Comparison of ENCODE assay signal across 29 cellular contexts in genomic region chr5:180349391-180349790, GRCh38. TPM values are rescaled to one million over a fixed set of nuclear protein-coding genes. Genes with fewer than 3 reads are reported as not detected.
"Had no signal": no experiment of that assay in that cellular context is flagged by ENCODE, and none has a peak within 500 bp of the region (broad histone marks: within the 10 kb centered on the region; RNA-seq: fewer than 3 reads in every experiment).

No MANE protein-coding gene starts in this region.

- H3K9ac ChIP-seq: parathyroid adenoma had no signal

- H3K36me3 Mint-ChIP-seq: immature natural killer cell; mesothelial cell of epicardium; natural killer cell treated with Interleukin-12 subunit alpha and Interleukin-12 subunit beta and Interleukin-15 and Interleukin-18, amount 100 ng/mL, for 72 hours; stimulated activated memory B cell treated with anti-CD40 and anti-IgM and Interleukin-4, amounts not matched to agents 10 μg/mL and 1 μg/mL and 100 μg/mL, for 72 hours; type B pancreatic cell had no signal

- H2AFZ ChIP-seq: parathyroid adenoma had no signal

- H3K27ac ChIP-seq: colonic mucosa, esophagus muscularis mucosa, foreskin keratinocyte, gastroesophageal sphincter, heart right ventricle, lower lobe of right lung, neutrophil, parathyroid adenoma, spleen, testis, tibial artery had no signal

- FAIRE-seq: endothelial cell of umbilical vein had no signal

- H3K4me3 ChIP-seq: colonic mucosa, gastroesophageal sphincter, heart right ventricle, lower lobe of right lung, mucosa of descending colon, spleen, testis, tibial artery had no signal

- ATAC-seq: foreskin keratinocyte; gastroesophageal sphincter; heart right ventricle; left ventricle myocardium superior; lower lobe of right lung; mucosa of descending colon; natural killer cell treated with Interleukin-12 subunit alpha and Interleukin-12 subunit beta and Interleukin-15 and Interleukin-18, amount 100 ng/mL, for 72 hours; sciatic nerve; stimulated activated memory B cell treated with anti-CD40 and anti-IgM and Interleukin-4, amounts not matched to agents 10 μg/mL and 1 μg/mL and 100 μg/mL, for 72 hours; stimulated activated naive CD8-positive, alpha-beta T cell treated with anti-CD3 and anti-CD28 coated beads, Interleukin-15, Interleukin-2, amounts not matched to agents 100 U/mL and 50 U/mL, for 24 hours had no signal

- H3K27me3 ChIP-seq: testis had no signal

- H3K9me3 Mint-ChIP-seq: dendritic cell treated with granulocyte-macrophage colony-stimulating factor and Interleukin-4, amounts not matched to agents 40 ng/mL and 50 ng/mL, for 4 days; mesothelial cell of epicardium; naive B cell; natural killer cell treated with Interleukin-12 subunit alpha and Interleukin-12 subunit beta and Interleukin-15 and Interleukin-18, amount 100 ng/mL, for 72 hours; neural crest cell; stimulated activated memory B cell treated with anti-CD40 and anti-IgM and Interleukin-4, amounts not matched to agents 10 μg/mL and 1 μg/mL and 100 μg/mL, for 72 hours; type B pancreatic cell had no signal

- H3K4me3 Mint-ChIP-seq: dendritic cell treated with granulocyte-macrophage colony-stimulating factor and Interleukin-4, amounts not matched to agents 40 ng/mL and 50 ng/mL, for 4 days; immature natural killer cell; mesothelial cell of epicardium; natural killer cell treated with Interleukin-12 subunit alpha and Interleukin-12 subunit beta and Interleukin-15 and Interleukin-18, amount 100 ng/mL, for 72 hours; stimulated activated memory B cell treated with anti-CD40 and anti-IgM and Interleukin-4, amounts not matched to agents 10 μg/mL and 1 μg/mL and 100 μg/mL, for 72 hours; type B pancreatic cell had no signal

- H3K4me1 ChIP-seq: foreskin keratinocyte, parathyroid adenoma had no signal

- H3K9me3 ChIP-seq: colonic mucosa, esophagus muscularis mucosa, gastroesophageal sphincter, heart right ventricle, lower lobe of right lung, mucosa of descending colon, neutrophil, spleen, testis, tibial artery had no signal

- DNase-seq: colonic mucosa; effector CD8-positive, alpha-beta T cell; foreskin keratinocyte; heart right ventricle; hippocampal formation; immature natural killer cell; islet precursor cell; left ventricle myocardium superior; lower lobe of right lung; mucosa of descending colon; naive B cell; spleen; stimulated activated CD4-positive, alpha-beta T cell treated with anti-CD3 and anti-CD28 coated beads, Interleukin-4, amount 100 ng/mL, for 4 hours; stimulated activated naive CD8-positive, alpha-beta T cell treated with anti-CD3 and anti-CD28 coated beads, Interleukin-15, Interleukin-2, amounts not matched to agents 100 U/mL and 50 U/mL, for 24 hours; testis; tibial artery had no signal

- H3K79me2 ChIP-seq: parathyroid adenoma had no signal

- H3K27ac Mint-ChIP-seq: dendritic cell treated with granulocyte-macrophage colony-stimulating factor and Interleukin-4, amounts not matched to agents 40 ng/mL and 50 ng/mL, for 4 days; immature natural killer cell; mesothelial cell of epicardium; naive B cell; natural killer cell treated with Interleukin-12 subunit alpha and Interleukin-12 subunit beta and Interleukin-15 and Interleukin-18, amount 100 ng/mL, for 72 hours; progenitor cell of endocrine pancreas; stimulated activated memory B cell treated with anti-CD40 and anti-IgM and Interleukin-4, amounts not matched to agents 10 μg/mL and 1 μg/mL and 100 μg/mL, for 72 hours; type B pancreatic cell had no signal

- H3K36me3 ChIP-seq: colonic mucosa, esophagus muscularis mucosa, gastroesophageal sphincter, heart right ventricle, lower lobe of right lung, neutrophil, spleen, tibial artery had no signal

RNA-seq across cellular contexts. Expression of gene GFPT2, which starts 3.7 kb away (rescaled TPM):
- polyA plus RNA-seq: immature natural killer cell had no signal
